7 cellular contexts compared by ENCODE assay signal in the genomic region with DNA sequence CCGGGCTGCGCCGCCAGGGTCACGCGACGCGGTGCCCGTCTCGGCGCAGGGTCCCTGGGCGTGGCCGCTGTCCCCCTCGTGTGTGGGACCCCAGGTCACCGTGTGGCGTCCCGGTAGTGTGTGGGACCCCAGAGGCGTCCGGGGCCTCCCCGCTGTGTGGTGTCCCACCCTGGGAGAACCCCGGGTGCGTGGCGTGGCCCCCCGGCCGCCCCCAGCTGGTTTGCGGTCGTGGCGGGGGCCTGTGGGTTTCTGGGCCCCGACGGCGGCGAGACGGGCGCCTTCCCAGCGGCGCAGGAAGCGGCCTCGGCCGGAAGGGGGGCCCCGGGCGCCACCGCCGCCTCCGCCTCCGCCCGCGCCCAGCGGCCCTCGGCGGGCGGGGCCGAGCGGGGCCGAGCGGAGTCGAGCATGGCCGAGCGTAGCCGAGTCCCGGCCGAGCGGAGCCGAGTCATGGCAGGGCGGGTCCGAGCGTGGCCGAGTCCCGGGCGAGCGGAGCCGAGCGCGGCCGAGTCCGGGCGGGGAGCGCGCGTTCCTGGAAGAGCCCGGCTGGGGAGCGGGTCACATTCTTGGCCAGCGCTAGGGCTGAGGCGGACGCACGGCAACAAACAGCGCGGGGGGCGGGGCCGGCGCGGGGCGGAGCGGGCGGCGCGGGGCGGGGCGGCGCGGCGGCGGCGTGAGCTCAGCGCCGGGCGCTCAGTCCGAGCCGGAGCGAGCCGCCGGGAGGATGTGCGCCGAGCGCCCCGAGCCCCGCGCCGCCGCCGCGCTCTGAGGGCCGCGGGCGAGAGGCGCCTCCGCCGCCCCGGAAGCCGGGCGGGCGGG.
DNase-seq lines count a peak whose midpoint lies in the region; ATAC-seq lines count a peak whose summit lies in the region.

No MANE protein-coding gene starts in this region.

- ATAC-seq in GM18517 (IDR thresholded peaks at IDR 0.05; ENCODE audit: unreplicated experiment) = peak; percentile 86
- ATAC-seq in HG02981 (IDR thresholded peaks at IDR 0.05; ENCODE audit: unreplicated experiment) = peak; percentile 85

- DNase-seq in NCI-H2029 (lab: John Stamatoyannopoulos, UW) (peak; percentile 89), T1000 (lab: John Stamatoyannopoulos, UW) (peak; percentile 98), astrocyte of the hippocampus (ENCODE audit: low read depth, low spot score) (peak; percentile 99), hippocampal formation (lab: John Stamatoyannopoulos, UW) (peak; percentile 89 to 95), retina (peak; percentile 97)

Comparison
In these comparisons a context has a peak if more than half of its experiments do, and no peak if none do; other contexts are left out.
1. Peak in every context shown above with its lines: DNase-seq and ATAC-seq.